25 cellular contexts compared by ENCODE assay signal in genomic region chr2:27587025-27587424, GRCh38. TPM values are rescaled to one million over a fixed set of nuclear protein-coding genes. Genes with fewer than 3 reads are reported as not detected.
A peak's percentile ranks its signal among the peaks of the same experiment; 100 is the strongest.
DNase-seq lines count a peak whose midpoint lies in the region; ATAC-seq, FAIRE-seq and TF ChIP-seq lines count a peak whose summit lies in the region.
"Had no signal": no experiment of that assay in that cellular context is flagged by ENCODE, and none has a peak within 500 bp of the region (broad histone marks: within the 10 kb centered on the region; RNA-seq: fewer than 3 reads in every experiment).

No MANE protein-coding gene starts in this region.

- dilution Hi-C loops in keratinocyte (cut with MboI; ENCODE audit: extremely low pct_ligation_motif_present, low sequenced_read_pairs), result no loop called here

- H3K27ac Mint-ChIP-seq in CD4-positive, alpha-beta T cell, result peak overlapping the region; percentile 4
- H3K27ac Mint-ChIP-seq in activated CD4-positive, alpha-beta memory T cell treated with anti-CD3 and anti-CD28 coated beads for 36 hours, result peak overlapping the region; percentile 63

- H3K4me1 Mint-ChIP-seq in CD4-positive, alpha-beta T cell (ENCODE audit: low read depth), result peaks cover 69% of the 10 kb centered on the region
- H3K4me1 Mint-ChIP-seq in activated CD4-positive, alpha-beta memory T cell treated with anti-CD3 and anti-CD28 coated beads for 36 hours (ENCODE audit: low read depth), result peaks cover 67% of the 10 kb centered on the region

- no peaks in the 10 kb centered on the region for H4K20me1 ChIP-seq in keratinocyte (ENCODE audit: control insufficient read depth, extremely low read depth, insufficient read depth, low read length)

- H3K36me3 Mint-ChIP-seq in CD4-positive, alpha-beta T cell (ENCODE audit: low read depth), result peaks cover 77% of the 10 kb centered on the region
- peaks cover 40% of the 10 kb centered on the region for H3K36me3 Mint-ChIP-seq in activated CD4-positive, alpha-beta memory T cell treated with anti-CD3 and anti-CD28 coated beads for 36 hours

- no peaks in the 10 kb centered on the region for H3K27me3 ChIP-seq in CD4-positive, alpha-beta T cell (ENCODE audit: control insufficient read depth, insufficient read depth, low read length)
- no peaks in the 10 kb centered on the region for H3K27me3 ChIP-seq in keratinocyte (ENCODE audit: control insufficient read depth, extremely low read depth, insufficient read depth, low read length)
- H3K27me3 ChIP-seq: BE2C, breast epithelium, left lung had no signal

- no peak overlapping the region for H2AFZ ChIP-seq in keratinocyte (ENCODE audit: control insufficient read depth, low read length)
- H2AFZ ChIP-seq: PC-9 had no signal

- H3K27ac ChIP-seq in CD4-positive, alpha-beta T cell (ENCODE audit: low read depth, low read length), result no peak overlapping the region
- H3K27ac ChIP-seq in keratinocyte (ENCODE audit: control insufficient read depth, insufficient read depth, low read length), result peak overlapping the region; percentile 22
- H3K27ac ChIP-seq: A549, breast epithelium, left lung, PC-9, psoas muscle, VCaP had no signal

- H3K9me3 Mint-ChIP-seq in CD4-positive, alpha-beta T cell, result peaks cover 7% of the 10 kb centered on the region
- H3K9me3 Mint-ChIP-seq in activated CD4-positive, alpha-beta memory T cell treated with anti-CD3 and anti-CD28 coated beads for 36 hours, result peaks cover 16% of the 10 kb centered on the region

- peaks cover 87% of the 10 kb centered on the region for H3K79me2 ChIP-seq in keratinocyte (ENCODE audit: control insufficient read depth, insufficient read depth, low read length)

- H3K9ac ChIP-seq in keratinocyte (ENCODE audit: control insufficient read depth, extremely low read depth, insufficient read depth, low read length), result no peak overlapping the region

- no peak overlapping the region for H3K4me3 ChIP-seq in keratinocyte (ENCODE audit: control insufficient read depth in 2 of 3, extremely low read depth in 1 of 3, insufficient read depth in 2 of 3, low read depth in 1 of 3, low read length in 3 of 3)
- H3K4me3 ChIP-seq: A549, breast epithelium, HAP-1, left lung, PC-9, psoas muscle had no signal

- H3K27me3 Mint-ChIP-seq in CD4-positive, alpha-beta T cell, result no peaks in the 10 kb centered on the region
- H3K27me3 Mint-ChIP-seq in activated CD4-positive, alpha-beta memory T cell treated with anti-CD3 and anti-CD28 coated beads for 36 hours, result no peaks in the 10 kb centered on the region

- H3K9me3 ChIP-seq in CD4-positive, alpha-beta T cell (ENCODE audit: control insufficient read depth, low read length), result peaks cover 14% of the 10 kb centered on the region
- H3K9me3 ChIP-seq in keratinocyte (ENCODE audit: control insufficient read depth, low read depth, low read length), result no peaks in the 10 kb centered on the region
- H3K9me3 ChIP-seq: BE2C, psoas muscle had no signal

- H3K9me1 ChIP-seq in keratinocyte (ENCODE audit: control insufficient read depth, extremely low read depth, insufficient read depth, low read length), result no peaks in the 10 kb centered on the region

- peaks cover 30% of the 10 kb centered on the region for H3K4me1 ChIP-seq in keratinocyte (ENCODE audit: control insufficient read depth, extremely low read depth, insufficient read depth, low read length)
- H3K4me1 ChIP-seq: breast epithelium had no signal

- peak overlapping the region; percentile 6 for H3K4me2 ChIP-seq in keratinocyte (ENCODE audit: control insufficient read depth, extremely low read depth, insufficient read depth, low read depth, low read length)
- H3K4me2 ChIP-seq: A549 had no signal

- FAIRE-seq in keratinocyte (lab: Jason Lieb, UNC), result no peak
- FAIRE-seq: A549, endometrium, HTR-8/SVneo, urothelium cell line had no signal

- peak overlapping the region; percentile 30 for H3K4me3 Mint-ChIP-seq in CD4-positive, alpha-beta T cell
- H3K4me3 Mint-ChIP-seq in activated CD4-positive, alpha-beta memory T cell treated with anti-CD3 and anti-CD28 coated beads for 36 hours, result no peak overlapping the region

- no peak for TF ChIP-seq CTCF in CD4-positive, alpha-beta T cell (IDR thresholded peaks at IDR 0.05)
- no peak for TF ChIP-seq CTCF in keratinocyte (optimal IDR thresholded peaks at IDR 0.05 in 1 of 3, IDR thresholded peaks at IDR 0.05 in 1 of 3, conservative IDR thresholded peaks at IDR 0.05 in 1 of 3; ENCODE audit: extremely low read depth in 1 of 3, insufficient read depth in 2 of 3, low read length in 3 of 3)

- intact Hi-C loops in CD4-positive, alpha-beta T cell (cut with DNase I, micrococcal nuclease), result loop anchor here in 1 of 2 experiments (10.0 kb wide), 1 partner anchor 182 kb away; the partner anchor contains the start of gene PPM1G
- intact Hi-C loops in activated CD4-positive, alpha-beta memory T cell treated with anti-CD3 and anti-CD28 coated beads for 36 hours (cut with micrococcal nuclease), result loop anchor here (1.0 to 10.0 kb wide), 2 partner anchors 51 to 78 kb away; partner anchors contain the start of genes SLC4A1AP and SUPT7L

- POLR2A ChIA-PET in CD4-positive, alpha-beta T cell (lab: Charles Lee), result interaction anchor here (0.9 kb wide), 1 partner anchor 27 kb away, joined by 3 read pairs; no protein-coding TSS in a partner anchor
- POLR2A ChIA-PET in activated CD4-positive, alpha-beta memory T cell treated with anti-CD3 and anti-CD28 coated beads for 36 hours (lab: Charles Lee), result interaction anchor here (0.8 to 0.9 kb wide), 2 partner anchors 8 to 51 kb away, joined by 3 to 4 read pairs; no protein-coding TSS in a partner anchor

- DNase-seq in activated CD4-positive, alpha-beta T cell treated with anti-CD3 and anti-CD28 coated beads, Interleukin-2, amount 50 U/mL, for 48 hours, result peak; percentile 18 to 30
- DNase-seq in activated CD4-positive, alpha-beta T cell treated with anti-CD3 and anti-CD28 coated beads, Interleukin-2, amount 50 U/mL, for 1 hour, result no peak
- DNase-seq in CD4-positive, alpha-beta T cell, result no peak
- peak; percentile 33 for DNase-seq in activated CD4-positive, alpha-beta memory T cell treated with anti-CD3 and anti-CD28 coated beads for 36 hours
- no peak for DNase-seq in keratinocyte (ENCODE audit: low read depth, low spot score)
- DNase-seq in activated CD4-positive, CD25-positive, alpha-beta regulatory T cell treated with anti-CD3 and anti-CD28 coated beads, Interleukin-2, amount 50 U/mL, for 72 hours, result no peak
- no peak for DNase-seq in SW 1271 (lab: John Stamatoyannopoulos, UW)
- DNase-seq: BE2C, cortex of kidney, EL, head of caudate nucleus, Karpas-422, left lung, NCI-H1092, NCI-H2029, PC-9, psoas muscle had no signal

- ATAC-seq in CD4-positive, alpha-beta T cell (ENCODE audit: poor library complexity), result no peak
- ATAC-seq in HG03139 (IDR thresholded peaks at IDR 0.05; ENCODE audit: unreplicated experiment), result no peak
- ATAC-seq: A549, left lung, psoas muscle had no signal

- CTCF ChIA-PET in CD4-positive, alpha-beta T cell (lab: Charles Lee), result no interaction called here
- CTCF ChIA-PET in activated CD4-positive, alpha-beta memory T cell treated with anti-CD3 and anti-CD28 coated beads for 36 hours (lab: Charles Lee), result interaction anchor here (0.9 to 1.2 kb wide), 2 partner anchors 18 to 284 kb away, joined by 3 to 4 read pairs; no protein-coding TSS in a partner anchor

- H3K36me3 ChIP-seq in keratinocyte (ENCODE audit: control insufficient read depth in 2 of 2, extremely low read depth in 1 of 2, insufficient read depth in 2 of 2, low read length in 2 of 2), result no peaks in the 10 kb centered on the region
- H3K36me3 ChIP-seq: BE2C, breast epithelium had no signal

RNA-seq across cellular contexts. Expression of gene ZNF512, which starts 4.2 kb away (rescaled TPM):
- 10 to 100 TPM; 13.6 to 14.1 TPM for total RNA-seq in CD4-positive, alpha-beta T cell
- 10 to 100 TPM; 27.4 to 30.0 TPM for total RNA-seq in activated CD4-positive, alpha-beta memory T cell treated with anti-CD3 and anti-CD28 coated beads for 36 hours
- polyA plus RNA-seq in keratinocyte, result 10.3 to 16.6 TPM (median 11.0 TPM) in 3 replicates
- polyA plus RNA-seq in keratinocyte (2011; ENCODE audit: low read depth), result 4.8 TPM
- polyA plus RNA-seq in keratinocyte (2011; cell fraction: cytosol; rRNA removed), result 8.1 and 13.5 TPM in 2 replicates
- polyA plus RNA-seq in keratinocyte (2011; cell fraction: nucleus; rRNA removed), result 28.6 and 35.9 TPM in 2 replicates
- polyA plus RNA-seq in keratinocyte (2012; ENCODE audit: low replicate concordance), result 4.1 and 10.1 TPM in 2 replicates
- 2.2 to 22.2 TPM (median 8.0 TPM) in 3 replicates for polyA minus RNA-seq in keratinocyte
- polyA minus RNA-seq in keratinocyte (2011; cell fraction: cytosol; rRNA and poly(A)+ RNA removed), result 7.5 TPM
- 5.6 and 9.5 TPM in 2 replicates for polyA minus RNA-seq in keratinocyte (2011; cell fraction: nucleus; rRNA and poly(A)+ RNA removed)

RNA-seq across cellular contexts. Expression of gene CCDC121, which starts 41.8 kb away (rescaled TPM):
- under 1 TPM; 0.47 to 0.91 TPM for total RNA-seq in CD4-positive, alpha-beta T cell
- total RNA-seq in activated CD4-positive, alpha-beta memory T cell treated with anti-CD3 and anti-CD28 coated beads for 36 hours, result under 1 TPM; 0.34 to 0.36 TPM
- polyA plus RNA-seq in keratinocyte, result 0.86 to 1.1 TPM (median 1.1 TPM) in 3 replicates
- 0.70 TPM for polyA plus RNA-seq in keratinocyte (2011; ENCODE audit: low read depth)
- polyA plus RNA-seq in keratinocyte (2011; cell fraction: cytosol; rRNA removed), result 0.40 and 0.89 TPM in 2 replicates
- 2.1 TPM in 2 replicates for polyA plus RNA-seq in keratinocyte (2011; cell fraction: nucleus; rRNA removed)
- polyA plus RNA-seq in keratinocyte (2012; ENCODE audit: low replicate concordance), result 0.83 and 1.00 TPM in 2 replicates
- polyA minus RNA-seq in keratinocyte, result 0.66 to 1.0 TPM (median 0.69 TPM) in 3 replicates
- not detected for polyA minus RNA-seq in keratinocyte (2011; cell fraction: cytosol; rRNA and poly(A)+ RNA removed)
- polyA minus RNA-seq in keratinocyte (2011; cell fraction: nucleus; rRNA and poly(A)+ RNA removed), result 4.0 and 5.7 TPM in 2 replicates

RNA-seq across cellular contexts. Expression of gene GPN1, which starts 41.8 kb away (rescaled TPM):
- total RNA-seq in CD4-positive, alpha-beta T cell, result 10 to 100 TPM; 24.6 to 28.1 TPM
- total RNA-seq in activated CD4-positive, alpha-beta memory T cell treated with anti-CD3 and anti-CD28 coated beads for 36 hours, result 10 to 100 TPM; 54.4 to 56.8 TPM
- polyA plus RNA-seq in keratinocyte, result 77.8 to 103 TPM (median 85.7 TPM) in 3 replicates
- 56.9 TPM for polyA plus RNA-seq in keratinocyte (2011; ENCODE audit: low read depth)
- polyA plus RNA-seq in keratinocyte (2011; cell fraction: cytosol; rRNA removed), result 60.5 and 106 TPM in 2 replicates
- polyA plus RNA-seq in keratinocyte (2011; cell fraction: nucleus; rRNA removed), result 60.4 and 65.4 TPM in 2 replicates
- polyA plus RNA-seq in keratinocyte (2012; ENCODE audit: low replicate concordance), result 37.4 and 68.4 TPM in 2 replicates
- polyA minus RNA-seq in keratinocyte, result 42.3 to 76.8 TPM (median 65.0 TPM) in 3 replicates
- polyA minus RNA-seq in keratinocyte (2011; cell fraction: cytosol; rRNA and poly(A)+ RNA removed), result 58.7 TPM
- polyA minus RNA-seq in keratinocyte (2011; cell fraction: nucleus; rRNA and poly(A)+ RNA removed), result 47.4 and 91.5 TPM in 2 replicates

Comparison
In these comparisons a context has a peak if more than half of its experiments do, and no peak if none do; other contexts are left out.
1. DNase-seq: peak in activated CD4-positive, alpha-beta T cell treated with anti-CD3 and anti-CD28 coated beads, Interleukin-2, amount 50 U/mL, for 48 hours (2 of 2) and activated CD4-positive, alpha-beta memory T cell treated with anti-CD3 and anti-CD28 coated beads for 36 hours (single experiment); none in activated CD4-positive, alpha-beta T cell treated with anti-CD3 and anti-CD28 coated beads, Interleukin-2, amount 50 U/mL, for 1 hour (single experiment), CD4-positive, alpha-beta T cell (0 of 10), keratinocyte (single experiment), activated CD4-positive, CD25-positive, alpha-beta regulatory T cell treated with anti-CD3 and anti-CD28 coated beads, Interleukin-2, amount 50 U/mL, for 72 hours (single experiment) and SW 1271 (0 of 2).